ENCODE assay signal across 15 cellular contexts in the genomic region with DNA sequence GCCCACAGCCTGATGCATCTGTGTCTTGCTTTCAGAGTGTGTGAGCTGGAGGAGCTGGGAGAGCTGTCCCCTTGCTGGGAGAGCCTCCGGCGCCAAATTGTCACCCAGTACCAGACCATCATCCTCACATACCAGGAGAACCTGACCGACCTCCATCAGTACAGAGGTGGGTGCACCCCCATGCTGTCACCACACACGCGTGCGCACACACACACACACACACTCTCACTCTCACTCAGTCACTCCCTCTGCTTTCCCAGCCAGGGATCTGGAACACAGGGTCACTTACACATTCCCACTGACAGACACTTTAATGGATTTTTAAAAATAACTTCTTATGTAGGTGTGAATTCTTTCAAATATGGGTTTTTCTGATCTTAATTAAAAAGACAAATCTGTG.
DNase-seq lines count a peak whose midpoint lies in the region; ATAC-seq and TF ChIP-seq lines count a peak whose summit lies in the region.
"Had no signal": no experiment of that assay in that cellular context is flagged by ENCODE, and none has a peak within 500 bp of the region (broad histone marks: within the 10 kb centered on the region; RNA-seq: fewer than 3 reads in every experiment).

No MANE protein-coding gene starts in this region.

- peak overlapping the region; percentile 49 for H3K27ac Mint-ChIP-seq in CD4-positive, alpha-beta T cell
- H3K27ac Mint-ChIP-seq in IgD-negative memory B cell, result peak overlapping the region in 2 of 3 donors; percentile 11 to 33
- H3K27ac Mint-ChIP-seq in effector memory CD8-positive, alpha-beta T cell, result peak overlapping the region; percentile 14 to 75
- H3K27ac Mint-ChIP-seq in activated naive CD8-positive, alpha-beta T cell treated with anti-CD3 and anti-CD28 coated beads for 36 hours, result no peak overlapping the region

- POLR2A ChIA-PET in CD4-positive, alpha-beta T cell (lab: Charles Lee), result no interaction called here
- POLR2A ChIA-PET in A673 (lab: Charles Lee; ENCODE audit: low non-redundant PET), result no interaction called here

- H3K9me3 ChIP-seq in CD4-positive, alpha-beta T cell (ENCODE audit: control insufficient read depth, low read length), result no peaks in the 10 kb centered on the region
- H3K9me3 ChIP-seq in A673 (ENCODE audit: low read depth, low read length, poor library complexity, severe bottlenecking), result no peaks in the 10 kb centered on the region

- no peak for TF ChIP-seq POLR2A in GM18505 (IDR thresholded peaks at IDR 0.05; ENCODE audit: borderline replicate concordance, extremely low read depth, insufficient read depth, insufficient read length)

- H3K4me3 Mint-ChIP-seq in CD4-positive, alpha-beta T cell, result no peak overlapping the region
- no peak overlapping the region for H3K4me3 Mint-ChIP-seq in IgD-negative memory B cell
- no peak overlapping the region for H3K4me3 Mint-ChIP-seq in effector memory CD8-positive, alpha-beta T cell
- no peak overlapping the region for H3K4me3 Mint-ChIP-seq in activated naive CD8-positive, alpha-beta T cell treated with anti-CD3 and anti-CD28 coated beads for 36 hours
- H3K4me3 Mint-ChIP-seq: H9 had no signal

- peaks cover 97% of the 10 kb centered on the region for H3K36me3 Mint-ChIP-seq in CD4-positive, alpha-beta T cell (ENCODE audit: low read depth)
- H3K36me3 Mint-ChIP-seq in IgD-negative memory B cell, result peaks cover 10% of the 10 kb centered on the region
- H3K36me3 Mint-ChIP-seq in effector memory CD8-positive, alpha-beta T cell (ENCODE audit: insufficient read depth), result peaks cover 75% of the 10 kb centered on the region
- peaks cover 26% of the 10 kb centered on the region for H3K36me3 Mint-ChIP-seq in activated naive CD8-positive, alpha-beta T cell treated with anti-CD3 and anti-CD28 coated beads for 36 hours

- H3K27me3 Mint-ChIP-seq in CD4-positive, alpha-beta T cell, result no peaks in the 10 kb centered on the region
- H3K27me3 Mint-ChIP-seq in IgD-negative memory B cell, result no peaks in the 10 kb centered on the region
- H3K27me3 Mint-ChIP-seq in effector memory CD8-positive, alpha-beta T cell, result no peaks in the 10 kb centered on the region
- H3K27me3 Mint-ChIP-seq in activated naive CD8-positive, alpha-beta T cell treated with anti-CD3 and anti-CD28 coated beads for 36 hours, result no peaks in the 10 kb centered on the region

- H3K27me3 ChIP-seq in CD4-positive, alpha-beta T cell (ENCODE audit: control insufficient read depth, insufficient read depth, low read length), result no peaks in the 10 kb centered on the region
- no peaks in the 10 kb centered on the region for H3K27me3 ChIP-seq in A673 (replicated peaks; ENCODE audit: insufficient read depth, low read depth, low read length, poor library complexity)

- CTCF ChIA-PET in CD4-positive, alpha-beta T cell (lab: Charles Lee), result no interaction called here
- CTCF ChIA-PET in A673 (lab: Charles Lee), result no interaction called here

- H3K4me3 ChIP-seq in A673 (ENCODE audit: low read depth, low read length, poor library complexity, severe bottlenecking), result no peak overlapping the region

- no peak for ATAC-seq in CD4-positive, alpha-beta T cell (ENCODE audit: poor library complexity)
- ATAC-seq in effector memory CD8-positive, alpha-beta T cell (replicated peaks), result no peak
- no peak for ATAC-seq in GM18505 (IDR thresholded peaks at IDR 0.05; ENCODE audit: unreplicated experiment)

- BruUV-seq in A673 (replicated peaks; lab: Mats Ljungman, UMichigan), result no TSS peak

- H3K4me1 Mint-ChIP-seq in CD4-positive, alpha-beta T cell (ENCODE audit: low read depth), result peaks cover 33% of the 10 kb centered on the region
- H3K4me1 Mint-ChIP-seq in IgD-negative memory B cell, result peaks cover 8 to 15% (median 13%) of the 10 kb centered on the region in 3 donors
- H3K4me1 Mint-ChIP-seq in effector memory CD8-positive, alpha-beta T cell (ENCODE audit: low read depth in 2 of 2), result peaks cover 27 to 32% of the 10 kb centered on the region in 2 donors
- peaks cover 34% of the 10 kb centered on the region for H3K4me1 Mint-ChIP-seq in activated naive CD8-positive, alpha-beta T cell treated with anti-CD3 and anti-CD28 coated beads for 36 hours
- H3K4me1 Mint-ChIP-seq: H9 had no signal

- no peaks in the 10 kb centered on the region for H3K9me3 Mint-ChIP-seq in CD4-positive, alpha-beta T cell
- no peaks in the 10 kb centered on the region for H3K9me3 Mint-ChIP-seq in IgD-negative memory B cell
- no peaks in the 10 kb centered on the region for H3K9me3 Mint-ChIP-seq in effector memory CD8-positive, alpha-beta T cell
- H3K9me3 Mint-ChIP-seq in activated naive CD8-positive, alpha-beta T cell treated with anti-CD3 and anti-CD28 coated beads for 36 hours, result no peaks in the 10 kb centered on the region
- H3K9me3 Mint-ChIP-seq: H9 had no signal

- TF ChIP-seq CTCF in CD4-positive, alpha-beta T cell (IDR thresholded peaks at IDR 0.05), result no peak
- TF ChIP-seq CTCF in A673 (conservative IDR thresholded peaks at IDR 0.05; ENCODE audit: low read depth, low read length), result no peak

- no peaks in the 10 kb centered on the region for H3K4me1 ChIP-seq in A673 (ENCODE audit: insufficient read depth, low read length, poor library complexity, severe bottlenecking)

- H3K36me3 ChIP-seq in A673 (ENCODE audit: insufficient read depth, low read length, poor library complexity, severe bottlenecking), result peaks cover 7% of the 10 kb centered on the region

- intact Hi-C loops in CD4-positive, alpha-beta T cell (cut with DNase I, micrococcal nuclease), result no loop called here
- intact Hi-C loops in A673 (cut with micrococcal nuclease; ENCODE audit: unreplicated experiment), result no loop called here

- DNase-seq in CD4-positive, alpha-beta T cell, result no peak
- DNase-seq in effector memory CD8-positive, alpha-beta T cell, result no peak
- DNase-seq in putamen (ENCODE audit: low spot score) (peak; percentile 58), A673 (ENCODE audit: low spot score) (no peak)
- DNase-seq in activated naive CD8-positive, alpha-beta T cell treated with anti-CD3 and anti-CD28 coated beads for 36 hours, result no peak
- DNase-seq: C1 segment of cervical spinal cord, COR-L47, H9, NCI-H1417 treated with DMSO at 0.1 percent for 48 hours, NCI-H187 treated with DMSO at 0.1 percent for 48 hours, NCI-H226, NCI-H524, SHP77 treated with DMSO at 0.1 percent for 48 hours had no signal

- H3K27ac ChIP-seq in CD4-positive, alpha-beta T cell (ENCODE audit: low read depth, low read length), result no peak overlapping the region
- H3K27ac ChIP-seq in A673 (ENCODE audit: low read depth, low read length, poor library complexity, severe bottlenecking), result no peak overlapping the region
